ENCODE assay signal across 9 cellular contexts in genomic region chr5:126972062-126972895, GRCh38. TPM values are rescaled to one million over a fixed set of nuclear protein-coding genes. Genes with fewer than 3 reads are reported as not detected.
A peak's percentile ranks its signal among the peaks of the same experiment; 100 is the strongest.
DNase-seq lines count a peak whose midpoint lies in the region; ATAC-seq and TF ChIP-seq lines count a peak whose summit lies in the region.
"Had no signal": no experiment of that assay in that cellular context is flagged by ENCODE, and none has a peak within 500 bp of the region (broad histone marks: within the 10 kb centered on the region; RNA-seq: fewer than 3 reads in every experiment).

No MANE protein-coding gene starts in this region.

- H3K4me3 ChIP-seq in fibroblast of the aortic adventitia (ENCODE audit: low read depth, low read length) (no peak overlapping the region), uterus (no peak overlapping the region), aorta (ENCODE audit: low read length in 2 of 2) (no peak overlapping the region), sigmoid colon (no peak overlapping the region)

- H3K9me3 ChIP-seq in CD4-positive, alpha-beta T cell (ENCODE audit: control insufficient read depth, low read length): no peaks in the 10 kb centered on the region
- no peaks in the 10 kb centered on the region for H3K9me3 ChIP-seq in uterus
- H3K9me3 ChIP-seq in aorta (ENCODE audit: control insufficient read depth, low read length): no peaks in the 10 kb centered on the region
- H3K9me3 ChIP-seq in sigmoid colon: no peaks in the 10 kb centered on the region

- H3K27me3 Mint-ChIP-seq in CD4-positive, alpha-beta T cell: no peaks in the 10 kb centered on the region

- H3K36me3 ChIP-seq in uterus: no peaks in the 10 kb centered on the region
- H3K36me3 ChIP-seq in aorta (ENCODE audit: control insufficient read depth in 1 of 2, insufficient read depth in 2 of 2, low read length in 1 of 2): no peaks in the 10 kb centered on the region
- H3K36me3 ChIP-seq in sigmoid colon: no peaks in the 10 kb centered on the region

- no peak for TF ChIP-seq EP300 in sigmoid colon (IDR thresholded peaks at IDR 0.05)

- no peaks in the 10 kb centered on the region for H3K4me1 ChIP-seq in uterus
- H3K4me1 ChIP-seq in aorta (ENCODE audit: control insufficient read depth in 1 of 2, insufficient read depth in 2 of 2, low read length in 2 of 2): peaks cover 2% of the 10 kb centered on the region in 2 donors
- peaks cover 0 to 4% (median 0%) of the 10 kb centered on the region in 4 donors for H3K4me1 ChIP-seq in sigmoid colon

- peak; percentile 71 for ATAC-seq in CD4-positive, alpha-beta T cell (ENCODE audit: poor library complexity)
- ATAC-seq in GM19035 (IDR thresholded peaks at IDR 0.05; ENCODE audit: unreplicated experiment): peak; percentile 84
- peak; percentile 71 for ATAC-seq in HG03135 (IDR thresholded peaks at IDR 0.05; ENCODE audit: unreplicated experiment)
- ATAC-seq in aorta (ENCODE audit: low FRiP score): no peak
- ATAC-seq: HCT116 had no signal

- H3K27ac ChIP-seq in CD4-positive, alpha-beta T cell (ENCODE audit: low read depth, low read length): peak overlapping the region; percentile 21
- H3K27ac ChIP-seq in uterus: peak overlapping the region in 1 of 2 donors; percentile 6
- H3K27ac ChIP-seq in aorta (ENCODE audit: low read depth in 1 of 2, low read length in 2 of 2): no peak overlapping the region
- no peak overlapping the region for H3K27ac ChIP-seq in sigmoid colon

- H3K27ac Mint-ChIP-seq in CD4-positive, alpha-beta T cell: peak overlapping the region; percentile 76

- intact Hi-C loops in CD4-positive, alpha-beta T cell (cut with DNase I, micrococcal nuclease): loop anchor here in 1 of 2 experiments (2.0 kb wide), 1 partner anchor 59 kb away; the partner anchor contains the start of gene MARCHF3
- intact Hi-C loops in uterus (cut with DNase I; ENCODE audit: low total_unique reads): no loop called here
- intact Hi-C loops in aorta (cut with DNase I): no loop called here
- intact Hi-C loops in sigmoid colon (cut with DNase I): no loop called here

- POLR2A ChIA-PET in CD4-positive, alpha-beta T cell (lab: Charles Lee): interaction anchor here (0.6 to 1.2 kb wide), 7 partner anchors 8 to 1391 kb away, joined by 3 to 6 read pairs (median 4); no protein-coding TSS in a partner anchor

- 64 to 65% methylated on average over 4 of the region's 4 CpGs for WGBS in aorta, 2 donors
- WGBS in sigmoid colon, 2 donors: 10 to 24% methylated on average over 4 of the region's 4 CpGs

- peak overlapping the region; percentile 81 for H3K4me3 Mint-ChIP-seq in CD4-positive, alpha-beta T cell

- H3K9me3 Mint-ChIP-seq in CD4-positive, alpha-beta T cell: no peaks in the 10 kb centered on the region

- H3K4me1 Mint-ChIP-seq in CD4-positive, alpha-beta T cell (ENCODE audit: low read depth): peaks cover 45% of the 10 kb centered on the region

- CTCF ChIA-PET in CD4-positive, alpha-beta T cell (lab: Charles Lee): no interaction called here

- peak in 4 of 10 experiments; percentile 1 to 36 (median 12) for DNase-seq in CD4-positive, alpha-beta T cell
- peak; percentile 91 for DNase-seq in SKM-1 (lab: John Stamatoyannopoulos, UW; ENCODE audit: unreplicated experiment)
- DNase-seq in fibroblast of the aortic adventitia (ENCODE audit: low read depth): peak; percentile 38
- no peak for DNase-seq in uterus
- DNase-seq in aorta: no peak
- DNase-seq in sigmoid colon: no peak

- TF ChIP-seq CTCF in CD4-positive, alpha-beta T cell (IDR thresholded peaks at IDR 0.05): no peak
- TF ChIP-seq CTCF in fibroblast of the aortic adventitia (IDR thresholded peaks at IDR 0.05; ENCODE audit: insufficient read depth, low read length) (no peak), uterus (IDR thresholded peaks at IDR 0.05) (no peak), sigmoid colon (IDR thresholded peaks at IDR 0.05) (no peak)

- TF ChIP-seq POLR2A in uterus (IDR thresholded peaks at IDR 0.05) (no peak), sigmoid colon (IDR thresholded peaks at IDR 0.05) (no peak)

- H3K27me3 ChIP-seq in CD4-positive, alpha-beta T cell (ENCODE audit: control insufficient read depth, insufficient read depth, low read length): no peaks in the 10 kb centered on the region
- H3K27me3 ChIP-seq in uterus (no peaks in the 10 kb centered on the region), aorta (ENCODE audit: control insufficient read depth in 1 of 2, insufficient read depth in 2 of 2, low read length in 1 of 2) (no peaks in the 10 kb centered on the region), sigmoid colon (no peaks in the 10 kb centered on the region)

- H3K36me3 Mint-ChIP-seq in CD4-positive, alpha-beta T cell (ENCODE audit: low read depth): no peaks in the 10 kb centered on the region

RNA-seq across cellular contexts. Expression of gene MARCHF3, which starts 58.1 kb away (rescaled TPM):
- total RNA-seq in CD4-positive, alpha-beta T cell: 1 to 10 TPM; 5.2 to 6.2 TPM
- 5.5 and 16.9 TPM in 2 replicates for total RNA-seq in fibroblast of the aortic adventitia (ENCODE audit: low replicate concordance)
- 10 to 100 TPM in 1 of 4 donors, 1 to 10 TPM in 3; 6.2 to 11.9 (median 8.1) TPM for total RNA-seq in uterus
- 10 to 100 TPM; 21.1 to 23.1 TPM for total RNA-seq in aorta
- under 1 TPM; 0.38 to 0.82 TPM for polyA plus RNA-seq in aorta
- total RNA-seq in sigmoid colon: 10 to 100 TPM in 2 of 4 donors, 1 to 10 TPM in 2; 4.4 to 14.6 (median 9.6) TPM
- 10 to 100 TPM; 16.8 to 31.8 (median 24.0) TPM for polyA plus RNA-seq in sigmoid colon

Comparison
In these comparisons a context has a peak if more than half of its experiments do, and no peak if none do; other contexts are left out.
1. DNase-seq: peak in SKM-1 (single experiment) and fibroblast of the aortic adventitia (single experiment); none in uterus (0 of 2), aorta (0 of 2) and sigmoid colon (single experiment).